In genomic region chr7:6475433-6476186, GRCh38 we compare ENCODE assay signal across 15 cellular contexts. TPM values are rescaled to one million over a fixed set of nuclear protein-coding genes. Genes with fewer than 3 reads are reported as not detected.
A peak's percentile ranks its signal among the peaks of the same experiment; 100 is the strongest.
DNase-seq lines count a peak whose midpoint lies in the region; ATAC-seq, FAIRE-seq and TF ChIP-seq lines count a peak whose summit lies in the region.
"Had no signal": no experiment of that assay in that cellular context is flagged by ENCODE, and none has a peak within 500 bp of the region (broad histone marks: within the 10 kb centered on the region; RNA-seq: fewer than 3 reads in every experiment).

No MANE protein-coding gene starts in this region.

- FAIRE-seq in H54 (lab: Jason Lieb, UNC): no peak

- H3K27me3 Mint-ChIP-seq in activated T-cell treated with anti-CD3 and anti-CD28 coated beads, Interleukin-2, amount 50 U/mL, for 72 hours (ENCODE audit: low read depth): no peaks in the 10 kb centered on the region
- H3K27me3 Mint-ChIP-seq in IgD-negative memory B cell: no peaks in the 10 kb centered on the region
- no peaks in the 10 kb centered on the region for H3K27me3 Mint-ChIP-seq in effector memory CD8-positive, alpha-beta T cell

- no peak for DNase-seq in activated T-cell treated with anti-CD3 and anti-CD28 coated beads, Interleukin-2, amount 50 U/mL, for 72 hours
- no peak for DNase-seq in activated T-cell treated with anti-CD3 and anti-CD28 coated beads for 4 hours
- no peak for DNase-seq in effector memory CD8-positive, alpha-beta T cell
- no peak for DNase-seq in stimulated activated effector memory CD8-positive, alpha-beta T cell treated with anti-CD3 and anti-CD28 coated beads, Interleukin-12 subunit alpha, Interleukin-12 subunit beta, amount 100 ng/mL, for 72 hours (ENCODE audit: low spot score in 2 of 2)
- DNase-seq in H54 (ENCODE audit: insufficient read length, low spot score): no peak
- no peak for DNase-seq in HUDEP-2 (lab: John Stamatoyannopoulos, UW; ENCODE audit: unreplicated experiment in 76 of 76)
- no peak for DNase-seq in KG1 (lab: John Stamatoyannopoulos, UW)
- DNase-seq: activated CD4-positive, alpha-beta T cell treated with anti-CD3 and anti-CD28 coated beads, Interleukin-2, amount 50 U/mL, for 1 hour; Calu3; foreskin melanocyte; midbrain; nucleus accumbens; PC-3; sigmoid colon had no signal

- TF ChIP-seq POLR2A in H54 (IDR thresholded peaks at IDR 0.05; ENCODE audit: low read depth, low read length): no peak

- H3K4me3 Mint-ChIP-seq in activated T-cell treated with anti-CD3 and anti-CD28 coated beads, Interleukin-2, amount 50 U/mL, for 72 hours: peak overlapping the region; percentile 5 to 15
- no peak overlapping the region for H3K4me3 Mint-ChIP-seq in IgD-negative memory B cell
- H3K4me3 Mint-ChIP-seq in effector memory CD8-positive, alpha-beta T cell: no peak overlapping the region
- peak overlapping the region; percentile 32 for H3K4me3 Mint-ChIP-seq in stimulated activated effector memory CD8-positive, alpha-beta T cell treated with anti-CD3 and anti-CD28 coated beads, Interleukin-12 subunit alpha, Interleukin-12 subunit beta, amount 100 ng/mL, for 72 hours

- ATAC-seq in activated T-cell treated with anti-CD3 and anti-CD28 coated beads, Interleukin-2, amount 50 U/mL, for 72 hours (replicated peaks in 1 of 2): peak; percentile 37 to 51
- peak; percentile 45 for ATAC-seq in effector memory CD8-positive, alpha-beta T cell (replicated peaks)
- ATAC-seq in stimulated activated effector memory CD8-positive, alpha-beta T cell treated with anti-CD3 and anti-CD28 coated beads, Interleukin-12 subunit alpha, Interleukin-12 subunit beta, amount 100 ng/mL, for 72 hours: peak; percentile 69
- ATAC-seq: PC-3 had no signal

- no peaks in the 10 kb centered on the region for H3K9me3 Mint-ChIP-seq in activated T-cell treated with anti-CD3 and anti-CD28 coated beads, Interleukin-2, amount 50 U/mL, for 72 hours
- no peaks in the 10 kb centered on the region for H3K9me3 Mint-ChIP-seq in IgD-negative memory B cell
- H3K9me3 Mint-ChIP-seq in effector memory CD8-positive, alpha-beta T cell: no peaks in the 10 kb centered on the region
- H3K9me3 Mint-ChIP-seq in stimulated activated effector memory CD8-positive, alpha-beta T cell treated with anti-CD3 and anti-CD28 coated beads, Interleukin-12 subunit alpha, Interleukin-12 subunit beta, amount 100 ng/mL, for 72 hours: no peaks in the 10 kb centered on the region

- peak overlapping the region; percentile 87 for H3K27ac Mint-ChIP-seq in activated T-cell treated with anti-CD3 and anti-CD28 coated beads, Interleukin-2, amount 50 U/mL, for 72 hours
- H3K27ac Mint-ChIP-seq in IgD-negative memory B cell: peak overlapping the region; percentile 35 to 64 (median 46)
- peak overlapping the region; percentile 35 to 57 for H3K27ac Mint-ChIP-seq in effector memory CD8-positive, alpha-beta T cell
- H3K27ac Mint-ChIP-seq in stimulated activated effector memory CD8-positive, alpha-beta T cell treated with anti-CD3 and anti-CD28 coated beads, Interleukin-12 subunit alpha, Interleukin-12 subunit beta, amount 100 ng/mL, for 72 hours: peak overlapping the region; percentile 80

- H3K36me3 Mint-ChIP-seq in activated T-cell treated with anti-CD3 and anti-CD28 coated beads, Interleukin-2, amount 50 U/mL, for 72 hours (ENCODE audit: insufficient read depth in 2 of 2): peaks cover 4 to 13% of the 10 kb centered on the region in 2 donors
- H3K36me3 Mint-ChIP-seq in IgD-negative memory B cell: no peaks in the 10 kb centered on the region
- peaks cover 27% of the 10 kb centered on the region for H3K36me3 Mint-ChIP-seq in effector memory CD8-positive, alpha-beta T cell (ENCODE audit: insufficient read depth)
- H3K36me3 Mint-ChIP-seq in stimulated activated effector memory CD8-positive, alpha-beta T cell treated with anti-CD3 and anti-CD28 coated beads, Interleukin-12 subunit alpha, Interleukin-12 subunit beta, amount 100 ng/mL, for 72 hours: peaks cover 92% of the 10 kb centered on the region

- peaks cover 49% of the 10 kb centered on the region for H3K4me1 Mint-ChIP-seq in activated T-cell treated with anti-CD3 and anti-CD28 coated beads, Interleukin-2, amount 50 U/mL, for 72 hours (ENCODE audit: low read depth)
- peaks cover 31 to 42% (median 37%) of the 10 kb centered on the region in 3 donors for H3K4me1 Mint-ChIP-seq in IgD-negative memory B cell
- H3K4me1 Mint-ChIP-seq in effector memory CD8-positive, alpha-beta T cell (ENCODE audit: low read depth in 2 of 2): peaks cover 44 to 58% of the 10 kb centered on the region in 2 donors
- peaks cover 65% of the 10 kb centered on the region for H3K4me1 Mint-ChIP-seq in stimulated activated effector memory CD8-positive, alpha-beta T cell treated with anti-CD3 and anti-CD28 coated beads, Interleukin-12 subunit alpha, Interleukin-12 subunit beta, amount 100 ng/mL, for 72 hours

RNA-seq across cellular contexts. Expression of gene KDELR2, which starts 8.3 kb away (rescaled TPM):
- 10 to 100 TPM; 64.9 to 88.0 TPM for total RNA-seq in activated T-cell treated with anti-CD3 and anti-CD28 coated beads, Interleukin-2, amount 50 U/mL, for 72 hours
- polyA plus RNA-seq in IgD-negative memory B cell: 47.2 TPM

RNA-seq across cellular contexts. Expression of gene DAGLB, which starts 27.9 kb away (rescaled TPM):
- 10 to 100 TPM; 12.9 to 17.9 TPM for total RNA-seq in activated T-cell treated with anti-CD3 and anti-CD28 coated beads, Interleukin-2, amount 50 U/mL, for 72 hours
- polyA plus RNA-seq in IgD-negative memory B cell: 15.5 TPM

Comparison
In these comparisons a context has a peak if more than half of its experiments do, and no peak if none do; other contexts are left out.
1. H3K4me3 Mint-ChIP-seq: peak in activated T-cell treated with anti-CD3 and anti-CD28 coated beads, Interleukin-2, amount 50 U/mL, for 72 hours (2 of 2) and stimulated activated effector memory CD8-positive, alpha-beta T cell treated with anti-CD3 and anti-CD28 coated beads, Interleukin-12 subunit alpha, Interleukin-12 subunit beta, amount 100 ng/mL, for 72 hours (single experiment); none in IgD-negative memory B cell (0 of 4) and effector memory CD8-positive, alpha-beta T cell (0 of 2).
2. Peak in every context shown above with its lines, with median percentiles within 50 percentile points of each other: ATAC-seq and H3K27ac Mint-ChIP-seq.